In the genomic region with DNA sequence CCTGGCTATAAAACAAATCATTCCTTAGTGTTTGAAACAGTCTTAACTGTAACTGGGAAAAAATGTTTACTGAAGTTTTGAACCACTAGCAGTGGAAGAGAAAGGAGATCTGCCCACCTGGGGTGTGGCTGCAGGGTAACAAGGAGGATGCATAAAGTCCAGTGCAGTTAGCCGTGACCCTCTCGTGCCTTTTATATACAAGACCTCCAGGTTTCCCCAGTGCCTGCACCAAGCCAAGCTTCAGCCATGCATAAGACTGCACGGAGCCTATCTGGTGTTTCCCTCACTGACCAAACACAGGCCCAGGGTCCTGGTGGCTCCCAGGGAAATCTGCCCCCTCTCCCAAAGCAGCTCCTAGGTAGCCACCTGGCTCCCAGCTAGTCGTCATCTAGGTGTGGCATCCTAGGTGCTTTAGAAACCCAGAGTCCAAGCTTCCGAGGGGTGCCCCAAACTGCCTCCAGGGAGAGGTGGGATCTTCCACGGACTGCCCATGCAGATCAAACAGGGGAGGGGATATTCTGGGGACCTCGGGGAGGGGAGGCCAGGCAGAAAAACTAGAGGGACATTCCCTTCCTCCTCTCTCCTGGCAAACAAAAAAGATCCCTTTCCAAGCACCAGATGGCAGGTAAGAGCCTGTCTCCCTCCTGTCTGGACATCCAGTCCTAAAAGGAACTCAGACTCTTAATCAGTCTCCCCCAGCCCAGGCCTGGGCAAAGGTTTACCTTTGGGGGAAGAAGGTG, we compare ENCODE assay signal across 9 cellular contexts. TPM values are rescaled to one million over a fixed set of nuclear protein-coding genes. Genes with fewer than 3 reads are reported as not detected.
DNase-seq lines count a peak whose midpoint lies in the region; ATAC-seq, FAIRE-seq and TF ChIP-seq lines count a peak whose summit lies in the region.
"Had no signal": no experiment of that assay in that cellular context is flagged by ENCODE, and none has a peak within 500 bp of the region (broad histone marks: within the 10 kb centered on the region; RNA-seq: fewer than 3 reads in every experiment).

No MANE protein-coding gene starts in this region.

- peaks cover 29% of the 10 kb centered on the region for H3K4me1 Mint-ChIP-seq in stimulated activated naive CD8-positive, alpha-beta T cell treated with anti-CD3 and anti-CD28 coated beads, Interleukin-15, Interleukin-2, amounts not matched to agents 100 ng/mL and 50 ng/mL, for 24 hours (ENCODE audit: low read depth)

- SMC1A ChIA-PET in GM12878 (lab: Charles Lee; ENCODE audit: uncharacterized antibody, unreplicated experiment), result interaction anchor here (0.7 to 2.1 kb wide), 11 partner anchors 14 to 152 kb away, joined by 3 to 10 read pairs (median 4); no protein-coding TSS in a partner anchor

- H3K36me3 Mint-ChIP-seq in stimulated activated naive CD8-positive, alpha-beta T cell treated with anti-CD3 and anti-CD28 coated beads, Interleukin-15, Interleukin-2, amounts not matched to agents 100 ng/mL and 50 ng/mL, for 24 hours (ENCODE audit: low read depth), result no peaks in the 10 kb centered on the region

- no peak for DNase-seq in stimulated activated naive CD8-positive, alpha-beta T cell treated with anti-CD3 and anti-CD28 coated beads, Interleukin-15, Interleukin-2, amounts not matched to agents 100 U/mL and 50 U/mL, for 24 hours
- no peak for DNase-seq in GM12878 (ENCODE audit: low read depth, low spot score)
- no peak for DNase-seq in lower lobe of right lung
- no peak for DNase-seq in HEK293T (ENCODE audit: extremely low spot score)
- no peak for DNase-seq in CD1c-positive myeloid dendritic cell (ENCODE audit: extremely low spot score)
- DNase-seq in urothelium cell line (ENCODE audit: low spot score), result no peak
- no peak for DNase-seq in activated effector memory CD4-positive, alpha-beta T cell treated with anti-CD3 and anti-CD28 coated beads, Interleukin-2, amount 50 U/mL, for 16 hours

- peaks cover 20% of the 10 kb centered on the region for H3K27me3 Mint-ChIP-seq in stimulated activated naive CD8-positive, alpha-beta T cell treated with anti-CD3 and anti-CD28 coated beads, Interleukin-15, Interleukin-2, amounts not matched to agents 100 ng/mL and 50 ng/mL, for 24 hours

- no TSS peak for BruUV-seq in GM12878 (replicated peaks; lab: Mats Ljungman, UMichigan)

- intact Hi-C loops in GM12878 (cut with micrococcal nuclease; ENCODE audit: unreplicated experiment) (loop anchor here (5.0 to 10.0 kb wide), 3 partner anchors 51 to 602 kb away; a partner anchor contains a TSS), lower lobe of right lung (cut with DNase I) (no loop called here)

- TF ChIP-seq CTCF in GM12878 (IDR thresholded peaks at IDR 0.05 in 2 of 3, conservative IDR thresholded peaks at IDR 0.05 in 1 of 3; ENCODE audit: control insufficient read depth in 2 of 3, extremely low read depth in 1 of 3, insufficient read depth in 1 of 3, low read depth in 3 of 3, low read length in 3 of 3), result no peak
- TF ChIP-seq CTCF in lower lobe of right lung (IDR thresholded peaks at IDR 0.05), result no peak

- H3K36me3 ChIP-seq in GM12878 (ENCODE audit: control insufficient read depth in 2 of 2, insufficient read depth in 2 of 2, low read length in 1 of 2), result no peaks in the 10 kb centered on the region
- no peaks in the 10 kb centered on the region for H3K36me3 ChIP-seq in lower lobe of right lung

- no peak overlapping the region for H2AFZ ChIP-seq in GM12878 (ENCODE audit: control insufficient read depth, low read depth, low read length)

- no peak overlapping the region for H3K9ac ChIP-seq in GM12878 (ENCODE audit: control insufficient read depth, insufficient read depth, low read length)

- H3K27me3 ChIP-seq in GM12878 (replicated peaks in 1 of 2; ENCODE audit: control insufficient read depth in 2 of 2, insufficient read depth in 2 of 2, low read length in 1 of 2) (peaks cover 0 to 9% of the 10 kb centered on the region in 2 experiments; a peak in 3 of 4 replicates), lower lobe of right lung (ENCODE audit: low read depth) (no peaks in the 10 kb centered on the region)

- H3K4me2 ChIP-seq in GM12878 (ENCODE audit: control insufficient read depth, insufficient read depth), result peak overlapping the region; percentile 36

- TF ChIP-seq EP300 in GM12878 (IDR thresholded peaks at IDR 0.05; ENCODE audit: borderline replicate concordance in 1 of 2, control insufficient read depth in 1 of 2, low read depth in 2 of 2, low read length in 2 of 2), result no peak

- RAD21 ChIA-PET in GM12878 (lab: Charles Lee; ENCODE audit: unreplicated experiment), result interaction anchor here (0.6 to 2.1 kb wide), 11 partner anchors 14 to 335 kb away, joined by 3 to 7 read pairs (median 3); no protein-coding TSS in a partner anchor

- no peak for ATAC-seq in stimulated activated naive CD8-positive, alpha-beta T cell treated with anti-CD3 and anti-CD28 coated beads, Interleukin-15, Interleukin-2, amounts not matched to agents 100 U/mL and 50 U/mL, for 24 hours
- ATAC-seq in GM12878 (no peak), lower lobe of right lung (no peak)

- 67% methylated on average over 7 of the region's 7 CpGs for WGBS in GM12878 (ENCODE audit: insufficient coverage, insufficient replicate concordance, low lambda C conversion rate, missing lambda C conversion rate)

- H3K79me2 ChIP-seq in GM12878 (ENCODE audit: control insufficient read depth, insufficient read depth, low read length), result no peaks in the 10 kb centered on the region

- in situ Hi-C loops in GM12878 (cut with MboI), result no loop called here

- POLR2A ChIA-PET in GM12878 (lab: Charles Lee), result interaction anchor here (1.6 kb wide), 1 partner anchor 72 kb away, joined by 5 read pairs; no protein-coding TSS in a partner anchor
- POLR2A ChIA-PET in HEK293T (lab: Yijun Ruan, JAX), result no interaction called here

- no peak for TF ChIP-seq RAD21 in GM12878 (IDR thresholded peaks at IDR 0.05; ENCODE audit: insufficient read depth, low read depth, low read length)

- H3K4me3 ChIP-seq in GM12878 (no peak overlapping the region; the same call in 1 of the 2 replicates), lower lobe of right lung (peak overlapping the region; percentile 95)

- H4K20me1 ChIP-seq in GM12878 (ENCODE audit: control insufficient read depth, insufficient read depth), result no peaks in the 10 kb centered on the region

- H3K4me1 ChIP-seq in GM12878 (ENCODE audit: control insufficient read depth, insufficient read depth, low read length) (peaks cover 43% of the 10 kb centered on the region), lower lobe of right lung (peaks cover 74% of the 10 kb centered on the region)

- CTCF ChIA-PET in GM12878 (lab: Yijun Ruan, JAX) (interaction anchor here (0.9 to 3.9 kb wide), 10 partner anchors 13 to 198 kb away, joined by 3 to 21 read pairs (median 4); no protein-coding TSS in a partner anchor), HEK293T (lab: Yijun Ruan, JAX) (no interaction called here)

- H3K4me3 Mint-ChIP-seq in stimulated activated naive CD8-positive, alpha-beta T cell treated with anti-CD3 and anti-CD28 coated beads, Interleukin-15, Interleukin-2, amounts not matched to agents 100 ng/mL and 50 ng/mL, for 24 hours, result peak overlapping the region; percentile 80

- H3K27ac ChIP-seq in GM12878 (ENCODE audit: control insufficient read depth, insufficient read depth) (no peak overlapping the region), lower lobe of right lung (peak overlapping the region; percentile 93)

- FAIRE-seq in GM12878 (lab: Jason Lieb, UNC) (no peak), urothelium cell line (lab: Jason Lieb, UNC) (no peak)
- FAIRE-seq: colon had no signal

- H3K9me3 Mint-ChIP-seq in stimulated activated naive CD8-positive, alpha-beta T cell treated with anti-CD3 and anti-CD28 coated beads, Interleukin-15, Interleukin-2, amounts not matched to agents 100 ng/mL and 50 ng/mL, for 24 hours, result no peaks in the 10 kb centered on the region

- no peak overlapping the region for H3K27ac Mint-ChIP-seq in stimulated activated naive CD8-positive, alpha-beta T cell treated with anti-CD3 and anti-CD28 coated beads, Interleukin-15, Interleukin-2, amounts not matched to agents 100 ng/mL and 50 ng/mL, for 24 hours

- no peak for TF ChIP-seq POLR2A in GM12878 (IDR thresholded peaks at IDR 0.05; ENCODE audit: low read depth, low read length)

- H3K9me3 ChIP-seq in GM12878 (replicated peaks; ENCODE audit: control insufficient read depth, insufficient read depth, low read length) (no peaks in the 10 kb centered on the region), lower lobe of right lung (no peaks in the 10 kb centered on the region)

TF ChIP-seq in HEK293T, 16 proteins besides CTCF, POLR2A, EP300 and RAD21:
- TF ChIP-seq SUZ12 (IDR thresholded peaks at IDR 0.05) (no peak), LEF1 (IDR thresholded peaks at IDR 0.05; ENCODE audit: borderline replicate concordance) (no peak), FOXM1 (IDR thresholded peaks at IDR 0.05; ENCODE audit: borderline replicate concordance) (no peak), L3MBTL2 (conservative IDR thresholded peaks at IDR 0.05) (no peak), FOXA1 (IDR thresholded peaks at IDR 0.05) (no peak), ARNT (IDR thresholded peaks at IDR 0.05) (no peak), HDGF (IDR thresholded peaks at IDR 0.05; ENCODE audit: borderline replicate concordance) (no peak), ZNF384 (IDR thresholded peaks at IDR 0.05) (no peak), CTBP1 (IDR thresholded peaks at IDR 0.05; ENCODE audit: borderline replicate concordance) (no peak), ELF4 (IDR thresholded peaks at IDR 0.05) (no peak), BHLHE40 (IDR thresholded peaks at IDR 0.05; ENCODE audit: borderline replicate concordance) (no peak)

RNA-seq across cellular contexts. Expression of a gene that starts 2.7 kb away (rescaled TPM):
- total RNA-seq in GM12878 (2013; cell fraction: nucleolus; rRNA removed), result 11.5 and 13.9 TPM in 2 replicates
- total RNA-seq in GM12878 (2014; rRNA removed) (3.2 TPM in 2 replicates), GM12878 (2014; rRNA removed; fragmentation: Illumina TruSeq; extraction: Trizol) (1.4 and 1.7 TPM in 2 replicates), GM12878 (2021) (6.2 and 7.6 TPM in 2 replicates), lower lobe of right lung (25.3 TPM)
- polyA plus RNA-seq in GM12878 (2011; ENCODE audit: low read depth), result 1.2 TPM
- polyA plus RNA-seq in GM12878 (2011; rRNA removed) (0.39 and 0.91 TPM in 2 replicates), GM12878 (2014; fragmentation: Illumina TruSeq; extraction: Trizol) (1.6 and 2.4 TPM in 2 replicates), GM12878 (2014; fragmentation: Nextera tagmentation; extraction: Ambion mirVana) (under 1 TPM; 0.56 to 0.69 TPM), GM12878 (2014; rRNA removed) (3.7 and 5.3 TPM in 2 replicates), GM12878 (2016; fragmentation: Nextera tagmentation; extraction: Ambion mirVana) (under 1 TPM; 0.29 to 0.90 TPM)
- 1.0 and 1.1 TPM in 2 replicates for polyA plus RNA-seq in GM12878 (2011; cell fraction: cytosol; rRNA removed)
- 1.3 TPM in 2 replicates for polyA plus RNA-seq in GM12878 (2011; cell fraction: nucleus; rRNA removed)
- polyA plus RNA-seq in GM12878 (2012), result 2.2 and 3.2 TPM in 2 replicates
- polyA minus RNA-seq in GM12878 (2011; rRNA and poly(A)+ RNA removed), result 0.95 and 1.8 TPM in 2 replicates
- polyA minus RNA-seq in GM12878 (2011; cell fraction: cytosol; rRNA and poly(A)+ RNA removed), result 0.73 and 1.3 TPM in 2 replicates
- polyA minus RNA-seq in GM12878 (2011; cell fraction: nucleus; rRNA and poly(A)+ RNA removed), result 0.73 and 2.0 TPM in 2 replicates
